ENCODE assay signal across 14 cellular contexts in the genomic region with DNA sequence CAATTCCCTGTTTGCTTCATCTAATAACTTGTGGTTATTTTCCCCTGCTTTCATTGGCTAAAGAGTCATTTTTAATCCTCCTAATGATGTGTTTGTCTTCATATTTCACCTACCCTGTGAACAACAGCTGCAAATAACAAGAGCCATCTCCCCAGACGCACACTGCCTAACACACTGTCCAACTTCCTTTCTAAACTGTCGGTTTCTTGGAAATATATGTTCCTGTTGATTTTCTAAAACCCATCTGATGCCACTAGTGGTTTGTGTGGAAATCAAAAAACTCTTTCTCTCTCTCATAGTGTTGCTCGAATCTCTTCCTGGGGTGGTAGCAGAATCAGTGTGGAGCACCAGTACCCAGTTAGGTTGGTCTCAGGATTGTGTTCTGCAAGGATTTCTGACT.
DNase-seq lines count a peak whose midpoint lies in the region; ATAC-seq and TF ChIP-seq lines count a peak whose summit lies in the region.
"Had no signal": no experiment of that assay in that cellular context is flagged by ENCODE, and none has a peak within 500 bp of the region (broad histone marks: within the 10 kb centered on the region; RNA-seq: fewer than 3 reads in every experiment).

No MANE protein-coding gene starts in this region.

- TF ChIP-seq EP300 in upper lobe of left lung (IDR thresholded peaks at IDR 0.05): no peak

- peak overlapping the region; percentile 64 for H3K4me3 Mint-ChIP-seq in activated CD4-positive, alpha-beta memory T cell treated with anti-CD3 and anti-CD28 coated beads, Interleukin-2, amount 10 ng/mL, durations not matched to agents 7 days and 5 days
- no peak overlapping the region for H3K4me3 Mint-ChIP-seq in progenitor cell of endocrine pancreas (ENCODE audit: low read depth)

- TF ChIP-seq POLR2A in upper lobe of left lung (IDR thresholded peaks at IDR 0.05): peak in 1 of 4 donors; percentile 24

- H3K9me3 ChIP-seq in right atrium auricular region (no peaks in the 10 kb centered on the region), lower lobe of right lung (no peaks in the 10 kb centered on the region), upper lobe of left lung (no peaks in the 10 kb centered on the region)
- H3K9me3 ChIP-seq: adrenal gland, stomach had no signal

- H3K4me3 ChIP-seq in right atrium auricular region (no peak overlapping the region), lower lobe of right lung (no peak overlapping the region), upper lobe of left lung (no peak overlapping the region)
- H3K4me3 ChIP-seq: adrenal gland, dorsolateral prefrontal cortex, stomach had no signal

- POLR2A ChIA-PET in activated CD4-positive, alpha-beta memory T cell treated with anti-CD3 and anti-CD28 coated beads, Interleukin-2, amount 10 ng/mL, durations not matched to agents 7 days and 5 days (lab: Charles Lee): interaction anchor here (0.9 to 5.7 kb wide), 12 partner anchors 8 to 791 kb away, joined by 3 to 58 read pairs (median 4); partner anchors contain the start of gene DERA

- no peaks in the 10 kb centered on the region for H3K9me3 Mint-ChIP-seq in activated CD4-positive, alpha-beta memory T cell treated with anti-CD3 and anti-CD28 coated beads, Interleukin-2, amount 10 ng/mL, durations not matched to agents 7 days and 5 days
- peaks cover 4% of the 10 kb centered on the region for H3K9me3 Mint-ChIP-seq in progenitor cell of endocrine pancreas (ENCODE audit: low read depth)

- WGBS in upper lobe of left lung, 2 donors: 37 to 38% methylated on average over 3 of the region's 3 CpGs

- no peaks in the 10 kb centered on the region for H3K4me1 ChIP-seq in right atrium auricular region
- H3K4me1 ChIP-seq in lower lobe of right lung: peaks cover 18% of the 10 kb centered on the region
- H3K4me1 ChIP-seq in upper lobe of left lung: no peaks in the 10 kb centered on the region
- H3K4me1 ChIP-seq: adrenal gland had no signal

- TF ChIP-seq CTCF in right atrium auricular region (IDR thresholded peaks at IDR 0.05) (no peak), lower lobe of right lung (IDR thresholded peaks at IDR 0.05) (no peak), upper lobe of left lung (IDR thresholded peaks at IDR 0.05) (no peak), progenitor cell of endocrine pancreas (IDR thresholded peaks at IDR 0.05; ENCODE audit: unreplicated experiment) (no peak)

- H3K27me3 ChIP-seq in right atrium auricular region (no peaks in the 10 kb centered on the region), lower lobe of right lung (ENCODE audit: low read depth) (no peaks in the 10 kb centered on the region), upper lobe of left lung (no peaks in the 10 kb centered on the region)
- H3K27me3 ChIP-seq: adrenal gland, dorsolateral prefrontal cortex, stomach had no signal

- H3K27me3 Mint-ChIP-seq in activated CD4-positive, alpha-beta memory T cell treated with anti-CD3 and anti-CD28 coated beads, Interleukin-2, amount 10 ng/mL, durations not matched to agents 7 days and 5 days: no peaks in the 10 kb centered on the region
- peaks cover 2% of the 10 kb centered on the region for H3K27me3 Mint-ChIP-seq in progenitor cell of endocrine pancreas

- CTCF ChIA-PET in activated CD4-positive, alpha-beta memory T cell treated with anti-CD3 and anti-CD28 coated beads, Interleukin-2, amount 10 ng/mL, durations not matched to agents 7 days and 5 days (lab: Charles Lee): interaction anchor here (0.7 to 4.1 kb wide), 6 partner anchors 9 to 29 kb away, joined by 3 to 23 read pairs (median 7); no protein-coding TSS in a partner anchor

- intact Hi-C loops in Right ventricle myocardium inferior (cut with DNase I) (no loop called here), lower lobe of right lung (cut with DNase I) (no loop called here)

- no peak for DNase-seq in Right ventricle myocardium inferior (ENCODE audit: missing footprints)
- no peak for DNase-seq in right atrium auricular region (ENCODE audit: low spot score)
- peak; percentile 38 for DNase-seq in activated CD4-positive, alpha-beta memory T cell treated with anti-CD3 and anti-CD28 coated beads, Interleukin-2, amount 10 ng/mL, durations not matched to agents 7 days and 5 days
- DNase-seq in lower lobe of right lung: no peak
- no peak for DNase-seq in upper lobe of left lung
- DNase-seq in progenitor cell of endocrine pancreas (ENCODE audit: low spot score, unreplicated experiment): no peak
- DNase-seq: activated CD4-positive, CD25-positive, alpha-beta regulatory T cell treated with anti-CD3 and anti-CD28 coated beads, Interleukin-2, amount 50 U/mL, for 72 hours; adrenal gland; dorsolateral prefrontal cortex; NCI-H1930; stimulated activated CD4-positive, alpha-beta T cell treated with anti-CD3 and anti-CD28 coated beads, Interleukin-4, amount 100 ng/mL, for 4 hours; stomach had no signal

- H3K27ac Mint-ChIP-seq in activated CD4-positive, alpha-beta memory T cell treated with anti-CD3 and anti-CD28 coated beads, Interleukin-2, amount 10 ng/mL, durations not matched to agents 7 days and 5 days: peak overlapping the region; percentile 94
- H3K27ac Mint-ChIP-seq in progenitor cell of endocrine pancreas: no peak overlapping the region

- ATAC-seq in Right ventricle myocardium inferior: peak; percentile 52
- ATAC-seq in lower lobe of right lung: peak; percentile 36 to 49
- ATAC-seq in upper lobe of left lung (ENCODE audit: low FRiP score in 2 of 2): peak; percentile 39 to 40
- no peak for ATAC-seq in GM21737 (IDR thresholded peaks at IDR 0.05; ENCODE audit: unreplicated experiment)
- no peak for ATAC-seq in GM18867 (IDR thresholded peaks at IDR 0.05; ENCODE audit: unreplicated experiment)

- H3K36me3 Mint-ChIP-seq in activated CD4-positive, alpha-beta memory T cell treated with anti-CD3 and anti-CD28 coated beads, Interleukin-2, amount 10 ng/mL, durations not matched to agents 7 days and 5 days (ENCODE audit: low read depth): peaks cover 7% of the 10 kb centered on the region
- no peaks in the 10 kb centered on the region for H3K36me3 Mint-ChIP-seq in progenitor cell of endocrine pancreas (ENCODE audit: insufficient read depth)

- H3K4me1 Mint-ChIP-seq in activated CD4-positive, alpha-beta memory T cell treated with anti-CD3 and anti-CD28 coated beads, Interleukin-2, amount 10 ng/mL, durations not matched to agents 7 days and 5 days: peaks cover 62% of the 10 kb centered on the region
- peaks cover 10% of the 10 kb centered on the region for H3K4me1 Mint-ChIP-seq in progenitor cell of endocrine pancreas (ENCODE audit: low read depth)

- H3K27ac ChIP-seq in right atrium auricular region: no peak overlapping the region
- H3K27ac ChIP-seq in lower lobe of right lung: peak overlapping the region; percentile 21
- H3K27ac ChIP-seq in upper lobe of left lung: no peak overlapping the region

- no peaks in the 10 kb centered on the region for H3K36me3 ChIP-seq in right atrium auricular region
- no peaks in the 10 kb centered on the region for H3K36me3 ChIP-seq in lower lobe of right lung
- H3K36me3 ChIP-seq in upper lobe of left lung: no peaks in the 10 kb centered on the region
- H3K36me3 ChIP-seq: adrenal gland, stomach had no signal

Comparison
In these comparisons a context has a peak if more than half of its experiments do, and no peak if none do; other contexts are left out.
1. ATAC-seq: peak in Right ventricle myocardium inferior (single experiment), lower lobe of right lung (2 of 2) and upper lobe of left lung (2 of 2); none in GM21737 (single experiment) and GM18867 (single experiment).